Comparison of ENCODE assay signal across 8 cellular contexts in genomic region chr12:121015825-121016766, GRCh38. TPM values are rescaled to one million over a fixed set of nuclear protein-coding genes. Genes with fewer than 3 reads are reported as not detected.
DNase-seq lines count a peak whose midpoint lies in the region; ATAC-seq and TF ChIP-seq lines count a peak whose summit lies in the region.

TSS of gene C12orf43 (minus strand) at chr12:121016487. CDS start at chr12:121016474, 13 bp downstream.

- peak within 1 kb of the TSS; percentile 86 for H3K4me3 Mint-ChIP-seq in activated CD8-positive, alpha-beta T cell treated with anti-CD3 and anti-CD28 coated beads, Interleukin-2, amount 10 ng/mL, durations not matched to agents 7 days and 5 days

- CTCF ChIA-PET in activated CD8-positive, alpha-beta T cell treated with anti-CD3 and anti-CD28 coated beads, Interleukin-2, amount 10 ng/mL, durations not matched to agents 7 days and 5 days (lab: Charles Lee), result interaction anchor here (1.0 to 1.7 kb wide), 4 partner anchors 11 to 44 kb away, joined by 3 to 7 read pairs (median 4); no protein-coding TSS in a partner anchor

- peak; percentile 97 for ATAC-seq in activated CD8-positive, alpha-beta T cell treated with anti-CD3 and anti-CD28 coated beads, Interleukin-2, amount 10 ng/mL, durations not matched to agents 7 days and 5 days

- no peaks in the 10 kb centered on the region for H3K27me3 Mint-ChIP-seq in activated CD8-positive, alpha-beta T cell treated with anti-CD3 and anti-CD28 coated beads, Interleukin-2, amount 10 ng/mL, durations not matched to agents 7 days and 5 days (ENCODE audit: low read depth)

- TF ChIP-seq CTCF in GM20000 (IDR thresholded peaks at IDR 0.05; ENCODE audit: extremely low read depth, missing control alignments), result no peak

- POLR2A ChIA-PET in activated CD8-positive, alpha-beta T cell treated with anti-CD3 and anti-CD28 coated beads, Interleukin-2, amount 10 ng/mL, durations not matched to agents 7 days and 5 days (lab: Charles Lee), result interaction anchor here (1.5 to 2.0 kb wide), 2 partner anchors 23 to 44 kb away, joined by 4 to 5 read pairs; partner anchors contain the start of gene OASL

- no peaks in the 10 kb centered on the region for H3K9me3 Mint-ChIP-seq in activated CD8-positive, alpha-beta T cell treated with anti-CD3 and anti-CD28 coated beads, Interleukin-2, amount 10 ng/mL, durations not matched to agents 7 days and 5 days (ENCODE audit: insufficient read depth)

- peak within 1 kb of the TSS; percentile 91 for H3K27ac Mint-ChIP-seq in activated CD8-positive, alpha-beta T cell treated with anti-CD3 and anti-CD28 coated beads, Interleukin-2, amount 10 ng/mL, durations not matched to agents 7 days and 5 days

- H3K36me3 Mint-ChIP-seq in activated CD8-positive, alpha-beta T cell treated with anti-CD3 and anti-CD28 coated beads, Interleukin-2, amount 10 ng/mL, durations not matched to agents 7 days and 5 days (ENCODE audit: low read depth), result peaks cover 27% of the 10 kb centered on the region

- peak; percentile 94 for DNase-seq in COLO668 (lab: John Stamatoyannopoulos, UW; ENCODE audit: unreplicated experiment)
- DNase-seq in GM20000 (ENCODE audit: low spot score), result peak; percentile 93
- DNase-seq in HS-5 (ENCODE audit: low read depth), result peak; percentile 65
- peak; percentile 38 for DNase-seq in NK-92 (lab: John Stamatoyannopoulos, UW; ENCODE audit: unreplicated experiment)
- peak; percentile 97 for DNase-seq in activated CD8-positive, alpha-beta T cell treated with anti-CD3 and anti-CD28 coated beads, Interleukin-2, amount 10 ng/mL, durations not matched to agents 7 days and 5 days
- peak; percentile 86 for DNase-seq in effector CD8-positive, alpha-beta T cell (lab: John Stamatoyannopoulos, UW)
- DNase-seq in medulla oblongata (ENCODE audit: extremely low spot score), result peak; percentile 98
- DNase-seq in stimulated activated CD4-positive, alpha-beta T cell treated with anti-CD3 and anti-CD28 coated beads, TNF-alpha, amount 100 ng/mL, for 48 hours (ENCODE audit: low read depth in 3 of 3), result peak; percentile 86 to 91 (median 90)

- peaks cover 21% of the 10 kb centered on the region for H3K4me1 Mint-ChIP-seq in activated CD8-positive, alpha-beta T cell treated with anti-CD3 and anti-CD28 coated beads, Interleukin-2, amount 10 ng/mL, durations not matched to agents 7 days and 5 days (ENCODE audit: low read depth)

RNA-seq across cellular contexts. Expression of gene C12orf43, which starts in this region (rescaled TPM):
- total RNA-seq in activated CD8-positive, alpha-beta T cell treated with anti-CD3 and anti-CD28 coated beads, Interleukin-2, amount 10 ng/mL, durations not matched to agents 7 days and 5 days, result 10 to 100 TPM; 19.0 to 23.3 TPM

Comparison
In these comparisons a context has a peak if more than half of its experiments do, and no peak if none do; other contexts are left out.
1. Peak in every context shown above with its lines: DNase-seq and ATAC-seq.
2. DNase-seq: peak in every context shown above with its lines; median percentile 98 in medulla oblongata; 97 in activated CD8-positive, alpha-beta T cell treated with anti-CD3 and anti-CD28 coated beads, Interleukin-2, amount 10 ng/mL, durations not matched to agents 7 days and 5 days; 94 in COLO668; 93 in GM20000; 90 in stimulated activated CD4-positive, alpha-beta T cell treated with anti-CD3 and anti-CD28 coated beads, TNF-alpha, amount 100 ng/mL, for 48 hours; 86 in effector CD8-positive, alpha-beta T cell; 65 in HS-5; 38 in NK-92.